Comparison of ENCODE assay signal across 1 cellular context in the genomic region with DNA sequence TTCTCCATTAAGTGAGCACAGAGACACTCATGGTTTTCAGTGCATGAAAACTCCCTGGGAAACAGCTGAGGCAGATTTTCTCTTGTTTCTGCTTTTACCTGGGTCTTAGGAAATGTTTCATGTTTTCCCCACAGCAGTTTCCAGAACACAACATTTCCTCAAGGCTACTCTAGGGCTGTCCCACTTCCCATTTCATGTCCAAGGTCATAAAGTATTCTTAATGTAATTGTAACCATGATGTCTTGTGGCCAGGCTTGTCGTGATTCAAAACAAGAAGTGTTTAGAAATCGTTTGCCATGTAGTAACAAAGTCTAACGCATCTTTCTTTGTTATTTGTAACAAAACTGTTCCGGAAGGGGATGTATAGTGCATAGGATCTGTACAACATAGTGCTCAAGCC.
TF ChIP-seq lines count a peak whose summit lies in the region.

No MANE protein-coding gene starts in this region.

TF ChIP-seq in GM23338, 12 proteins besides CTCF, POLR2A, EP300 and RAD21 (continued from another document):
- TF ChIP-seq, protein P1, sequence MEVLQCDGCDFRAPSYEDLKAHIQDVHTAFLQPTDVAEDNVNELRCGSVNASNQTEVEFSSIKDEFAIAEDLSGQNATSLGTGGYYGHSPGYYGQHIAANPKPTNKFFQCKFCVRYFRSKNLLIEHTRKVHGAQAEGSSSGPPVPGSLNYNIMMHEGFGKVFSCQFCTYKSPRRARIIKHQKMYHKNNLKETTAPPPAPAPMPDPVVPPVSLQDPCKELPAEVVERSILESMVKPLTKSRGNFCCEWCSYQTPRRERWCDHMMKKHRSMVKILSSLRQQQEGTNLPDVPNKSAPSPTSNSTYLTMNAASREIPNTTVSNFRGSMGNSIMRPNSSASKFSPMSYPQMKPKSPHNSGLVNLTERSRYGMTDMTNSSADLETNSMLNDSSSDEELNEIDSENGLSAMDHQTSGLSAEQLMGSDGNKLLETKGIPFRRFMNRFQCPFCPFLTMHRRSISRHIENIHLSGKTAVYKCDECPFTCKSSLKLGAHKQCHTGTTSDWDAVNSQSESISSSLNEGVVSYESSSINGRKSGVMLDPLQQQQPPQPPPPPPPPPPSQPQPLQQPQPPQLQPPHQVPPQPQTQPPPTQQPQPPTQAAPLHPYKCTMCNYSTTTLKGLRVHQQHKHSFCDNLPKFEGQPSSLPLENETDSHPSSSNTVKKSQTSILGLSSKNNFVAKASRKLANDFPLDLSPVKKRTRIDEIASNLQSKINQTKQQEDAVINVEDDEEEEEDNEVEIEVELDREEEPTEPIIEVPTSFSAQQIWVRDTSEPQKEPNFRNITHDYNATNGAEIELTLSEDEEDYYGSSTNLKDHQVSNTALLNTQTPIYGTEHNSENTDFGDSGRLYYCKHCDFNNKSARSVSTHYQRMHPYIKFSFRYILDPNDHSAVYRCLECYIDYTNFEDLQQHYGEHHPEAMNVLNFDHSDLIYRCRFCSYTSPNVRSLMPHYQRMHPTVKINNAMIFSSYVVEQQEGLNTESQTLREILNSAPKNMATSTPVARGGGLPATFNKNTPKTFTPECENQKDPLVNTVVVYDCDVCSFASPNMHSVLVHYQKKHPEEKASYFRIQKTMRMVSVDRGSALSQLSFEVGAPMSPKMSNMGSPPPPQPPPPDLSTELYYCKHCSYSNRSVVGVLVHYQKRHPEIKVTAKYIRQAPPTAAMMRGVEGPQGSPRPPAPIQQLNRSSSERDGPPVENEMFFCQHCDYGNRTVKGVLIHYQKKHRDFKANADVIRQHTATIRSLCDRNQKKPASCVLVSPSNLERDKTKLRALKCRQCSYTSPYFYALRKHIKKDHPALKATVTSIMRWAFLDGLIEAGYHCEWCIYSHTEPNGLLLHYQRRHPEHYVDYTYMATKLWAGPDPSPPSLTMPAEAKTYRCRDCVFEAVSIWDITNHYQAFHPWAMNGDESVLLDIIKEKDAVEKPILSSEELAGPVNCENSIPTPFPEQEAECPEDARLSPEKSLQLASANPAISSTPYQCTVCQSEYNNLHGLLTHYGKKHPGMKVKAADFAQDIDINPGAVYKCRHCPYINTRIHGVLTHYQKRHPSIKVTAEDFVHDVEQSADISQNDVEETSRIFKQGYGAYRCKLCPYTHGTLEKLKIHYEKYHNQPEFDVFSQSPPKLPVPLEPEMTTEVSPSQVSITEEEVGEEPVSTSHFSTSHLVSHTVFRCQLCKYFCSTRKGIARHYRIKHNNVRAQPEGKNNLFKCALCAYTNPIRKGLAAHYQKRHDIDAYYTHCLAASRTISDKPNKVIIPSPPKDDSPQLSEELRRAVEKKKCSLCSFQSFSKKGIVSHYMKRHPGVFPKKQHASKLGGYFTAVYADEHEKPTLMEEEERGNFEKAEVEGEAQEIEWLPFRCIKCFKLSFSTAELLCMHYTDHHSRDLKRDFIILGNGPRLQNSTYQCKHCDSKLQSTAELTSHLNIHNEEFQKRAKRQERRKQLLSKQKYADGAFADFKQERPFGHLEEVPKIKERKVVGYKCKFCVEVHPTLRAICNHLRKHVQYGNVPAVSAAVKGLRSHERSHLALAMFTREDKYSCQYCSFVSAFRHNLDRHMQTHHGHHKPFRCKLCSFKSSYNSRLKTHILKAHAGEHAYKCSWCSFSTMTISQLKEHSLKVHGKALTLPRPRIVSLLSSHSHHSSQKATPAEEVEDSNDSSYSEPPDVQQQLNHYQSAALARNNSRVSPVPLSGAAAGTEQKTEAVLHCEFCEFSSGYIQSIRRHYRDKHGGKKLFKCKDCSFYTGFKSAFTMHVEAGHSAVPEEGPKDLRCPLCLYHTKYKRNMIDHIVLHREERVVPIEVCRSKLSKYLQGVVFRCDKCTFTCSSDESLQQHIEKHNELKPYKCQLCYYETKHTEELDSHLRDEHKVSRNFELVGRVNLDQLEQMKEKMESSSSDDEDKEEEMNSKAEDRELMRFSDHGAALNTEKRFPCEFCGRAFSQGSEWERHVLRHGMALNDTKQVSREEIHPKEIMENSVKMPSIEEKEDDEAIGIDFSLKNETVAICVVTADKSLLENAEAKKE (CRISPR knock-in tag; IDR thresholded peaks at IDR 0.05): no peak
- TF ChIP-seq EZH2 (IDR thresholded peaks at IDR 0.05; ENCODE audit: low read depth, unreplicated experiment): no peak
- no peak for TF ChIP-seq ZNF331 (CRISPR knock-in tag; IDR thresholded peaks at IDR 0.05; ENCODE audit: low read depth)
- TF ChIP-seq ZNF114 (CRISPR knock-in tag; IDR thresholded peaks at IDR 0.05): no peak
- no peak for TF ChIP-seq CREB1 (CRISPR knock-in tag; IDR thresholded peaks at IDR 0.05; ENCODE audit: low read depth)
TF ChIP-seq in GM23338: peak in this region for 0.
